ENCODE assay signal across 2 cellular contexts in genomic region chr17:32265192-32265895, GRCh38.
TF ChIP-seq lines count a peak whose summit lies in the region.

A gene with protein sequence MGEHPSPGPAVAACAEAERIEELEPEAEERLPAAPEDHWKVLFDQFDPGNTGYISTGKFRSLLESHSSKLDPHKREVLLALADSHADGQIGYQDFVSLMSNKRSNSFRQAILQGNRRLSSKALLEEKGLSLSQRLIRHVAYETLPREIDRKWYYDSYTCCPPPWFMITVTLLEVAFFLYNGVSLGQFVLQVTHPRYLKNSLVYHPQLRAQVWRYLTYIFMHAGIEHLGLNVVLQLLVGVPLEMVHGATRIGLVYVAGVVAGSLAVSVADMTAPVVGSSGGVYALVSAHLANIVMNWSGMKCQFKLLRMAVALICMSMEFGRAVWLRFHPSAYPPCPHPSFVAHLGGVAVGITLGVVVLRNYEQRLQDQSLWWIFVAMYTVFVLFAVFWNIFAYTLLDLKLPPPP (plus strand): TSS chr17:32265832. CDS start chr17:32266190, 358 bp downstream.

TF ChIP-seq in IMR-90, 13 proteins besides CTCF, POLR2A, EP300 and RAD21:
- TF ChIP-seq FOS (IDR thresholded peaks at IDR 0.05; ENCODE audit: low read depth, low read length) (no peak), CHD1 (IDR thresholded peaks at IDR 0.05; ENCODE audit: low read depth, low read length) (no peak), USF2 (IDR thresholded peaks at IDR 0.05; ENCODE audit: low read depth, low read length) (no peak), BHLHE40 (IDR thresholded peaks at IDR 0.05; ENCODE audit: low read depth, low read length) (no peak), ELK1 (IDR thresholded peaks at IDR 0.05; ENCODE audit: borderline replicate concordance, low read depth, low read length) (no peak), CEBPB (IDR thresholded peaks at IDR 0.05; ENCODE audit: low read depth, low read length) (no peak), MXI1 (IDR thresholded peaks at IDR 0.05; ENCODE audit: borderline replicate concordance, low read depth, low read length) (no peak), RFX5 (IDR thresholded peaks at IDR 0.05; ENCODE audit: low read depth, low read length) (no peak), NFE2L2 (IDR thresholded peaks at IDR 0.05; ENCODE audit: low read depth, low read length) (no peak), RCOR1 (IDR thresholded peaks at IDR 0.05; ENCODE audit: insufficient replicate concordance, low read length) (no peak)

TF ChIP-seq in K562, 482 proteins besides CTCF, POLR2A, EP300 and RAD21:
- TF ChIP-seq, protein P1, sequence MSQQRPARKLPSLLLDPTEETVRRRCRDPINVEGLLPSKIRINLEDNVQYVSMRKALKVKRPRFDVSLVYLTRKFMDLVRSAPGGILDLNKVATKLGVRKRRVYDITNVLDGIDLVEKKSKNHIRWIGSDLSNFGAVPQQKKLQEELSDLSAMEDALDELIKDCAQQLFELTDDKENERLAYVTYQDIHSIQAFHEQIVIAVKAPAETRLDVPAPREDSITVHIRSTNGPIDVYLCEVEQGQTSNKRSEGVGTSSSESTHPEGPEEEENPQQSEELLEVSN (IDR thresholded peaks at IDR 0.05; ENCODE audit: borderline replicate concordance in 1 of 2, extremely low read depth in 1 of 2, insufficient read depth in 1 of 2, insufficient read length in 1 of 2, low read depth in 1 of 2, low read length in 1 of 2, poor library complexity in 1 of 2, severe bottlenecking in 1 of 2), result peak in 1 of 2 experiments; percentile 63
- TF ChIP-seq VEZF1 (CRISPR knock-in tag; IDR thresholded peaks at IDR 0.05) (peak; percentile 45), EZH2 (IDR thresholded peaks at IDR 0.05; ENCODE audit: borderline replicate concordance, low read depth, low read length) (peak; percentile 90; the same call in 1 of the 2 replicates), MTA3 (IDR thresholded peaks at IDR 0.05; ENCODE audit: borderline replicate concordance) (no peak)
